Comparison of ENCODE assay signal across 8 cellular contexts in the genomic region with DNA sequence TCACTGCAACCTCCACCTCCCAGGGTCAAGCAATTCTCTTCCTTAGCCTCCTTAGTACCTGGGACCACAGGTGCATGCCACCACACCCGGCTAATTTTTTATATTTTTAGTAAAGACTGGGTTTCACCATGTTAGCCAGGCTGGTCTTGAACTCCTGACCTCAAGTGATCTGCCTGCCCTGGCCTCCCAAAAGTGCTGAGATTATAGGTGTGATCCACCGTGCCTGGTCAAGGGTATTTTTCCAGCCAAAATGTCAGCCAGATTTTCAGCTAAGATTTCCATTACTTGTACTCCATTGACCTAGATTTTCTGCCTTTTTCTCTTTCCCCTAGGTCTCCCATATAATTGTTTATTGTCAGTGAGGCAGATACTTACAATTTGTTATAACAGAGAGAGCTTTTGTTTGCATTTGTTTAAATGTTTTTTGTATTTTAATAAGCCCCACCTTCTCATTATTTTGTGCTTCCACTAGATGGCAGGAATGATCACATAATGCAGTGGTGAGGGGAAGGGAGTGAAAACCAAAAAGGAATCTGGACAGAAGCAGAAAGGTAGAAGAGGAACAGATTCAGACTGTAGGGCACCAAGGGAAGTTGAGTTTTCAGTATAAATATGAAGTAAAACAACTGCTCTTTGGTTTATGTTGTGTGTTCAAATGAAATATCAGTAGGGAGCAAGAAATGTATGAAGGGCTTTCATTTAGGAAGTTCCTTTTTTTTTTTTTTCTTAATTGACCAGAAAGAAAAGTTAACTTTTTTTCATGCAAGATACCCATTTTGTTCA.
A peak's percentile ranks its signal among the peaks of the same experiment; 100 is the strongest.
DNase-seq lines count a peak whose midpoint lies in the region; ATAC-seq and TF ChIP-seq lines count a peak whose summit lies in the region.

No MANE protein-coding gene starts in this region.

- TF ChIP-seq CTCF in GM12865 (IDR thresholded peaks at IDR 0.05; ENCODE audit: insufficient read depth, low read depth, low read length, missing control alignments), result peak; percentile 51
- TF ChIP-seq CTCF in VCaP (conservative IDR thresholded peaks at IDR 0.05), result peak; percentile 78

- peak overlapping the region; percentile 37 for H3K27ac ChIP-seq in VCaP

- DNase-seq in AG08395 (ENCODE audit: low spot score) (peak; percentile 68), GM12865 (ENCODE audit: low read depth) (peak; percentile 50), NAMALWA (ENCODE audit: low spot score) (peak; percentile 77), globus pallidus (ENCODE audit: low spot score) (peak; percentile 56), retina (peak; percentile 50)

- H3K4me3 ChIP-seq in GM12865 (ENCODE audit: low read depth, low read length), result no peak overlapping the region

- ATAC-seq in HG03095 (IDR thresholded peaks at IDR 0.05; ENCODE audit: unreplicated experiment) (no peak), GM18858 (IDR thresholded peaks at IDR 0.05; ENCODE audit: unreplicated experiment) (no peak)
